In genomic region chr7:79180533-79180932, GRCh38 we compare ENCODE assay signal across 26 cellular contexts.
"Had no signal": no experiment of that assay in that cellular context is flagged by ENCODE, and none has a peak within 500 bp of the region (broad histone marks: within the 10 kb centered on the region; RNA-seq: fewer than 3 reads in every experiment).

No MANE protein-coding gene starts in this region.

- H3K36me3 Mint-ChIP-seq: immature natural killer cell had no signal

- H3K4me2 ChIP-seq: hepatocyte had no signal

- H3K27me3 ChIP-seq: dorsolateral prefrontal cortex, esophagus squamous epithelium, foreskin keratinocyte, gastroesophageal sphincter, heart left ventricle, hepatocyte had no signal

- H3K36me3 ChIP-seq: esophagus squamous epithelium, gastroesophageal sphincter, heart left ventricle, left ventricle myocardium inferior, lower lobe of right lung had no signal

- H3K27ac Mint-ChIP-seq: effector memory CD8-positive, alpha-beta T cell; endodermal cell; immature natural killer cell; mesothelial cell of epicardium had no signal

- DNase-seq: dermis blood vessel endothelial cell; dorsolateral prefrontal cortex; effector CD8-positive, alpha-beta T cell; effector memory CD8-positive, alpha-beta T cell; endodermal cell; esophagus squamous epithelium; foreskin keratinocyte; heart left ventricle; hypothalamus; immature natural killer cell; islet precursor cell; kidney; kidney glomerular epithelial cell; left colon; left ventricle myocardium inferior; lower lobe of right lung; mesenchymal stem cell; mucosa of descending colon had no signal

- H3K4me3 ChIP-seq: coronary artery, dorsolateral prefrontal cortex, esophagus squamous epithelium, gastroesophageal sphincter, heart left ventricle, hepatocyte, left ventricle myocardium inferior, lower lobe of right lung, mucosa of descending colon had no signal

- H2AFZ ChIP-seq: hepatocyte had no signal

- H3K79me2 ChIP-seq: hepatocyte had no signal

- FAIRE-seq: colon, endometrium, frontal cortex, kidney had no signal

- ATAC-seq: effector memory CD8-positive, alpha-beta T cell; foreskin keratinocyte; gastroesophageal sphincter; heart left ventricle; left colon; left lobe of liver; lower lobe of right lung; mucosa of descending colon had no signal

- H3K27ac ChIP-seq: coronary artery, dorsolateral prefrontal cortex, esophagus squamous epithelium, foreskin keratinocyte, gastroesophageal sphincter, heart left ventricle, hepatocyte, left ventricle myocardium inferior, lower lobe of right lung had no signal

- H3K4me1 Mint-ChIP-seq: endodermal cell, immature natural killer cell had no signal

- H3K9me3 ChIP-seq: esophagus squamous epithelium, gastroesophageal sphincter, heart left ventricle, lower lobe of right lung, mucosa of descending colon had no signal

- H3K4me1 ChIP-seq: esophagus squamous epithelium, gastroesophageal sphincter, heart left ventricle, left ventricle myocardium inferior, lower lobe of right lung had no signal

- H3K4me3 Mint-ChIP-seq: effector memory CD8-positive, alpha-beta T cell; endodermal cell; immature natural killer cell; mesothelial cell of epicardium had no signal

- H3K27me3 Mint-ChIP-seq: effector memory CD8-positive, alpha-beta T cell had no signal
